17 cellular contexts compared by ENCODE assay signal in genomic region chr5:96031811-96032261, GRCh38.
DNase-seq lines count a peak whose midpoint lies in the region; ATAC-seq and TF ChIP-seq lines count a peak whose summit lies in the region.
"Had no signal": no experiment of that assay in that cellular context is flagged by ENCODE, and none has a peak within 500 bp of the region (broad histone marks: within the 10 kb centered on the region; RNA-seq: fewer than 3 reads in every experiment).

No MANE protein-coding gene starts in this region.

- no peak for TF ChIP-seq EP300 in upper lobe of left lung (IDR thresholded peaks at IDR 0.05)

- no peaks in the 10 kb centered on the region for H3K36me3 ChIP-seq in upper lobe of left lung
- H3K36me3 ChIP-seq: esophagus muscularis mucosa, lower lobe of right lung had no signal

- no peaks in the 10 kb centered on the region for H3K9me3 ChIP-seq in upper lobe of left lung
- H3K9me3 ChIP-seq: esophagus muscularis mucosa had no signal

- H3K9me3 Mint-ChIP-seq in stimulated activated naive B cell treated with anti-CD40 and anti-IgM and Interleukin-4, amounts not matched to agents 10 μg/mL and 1 μg/mL and 100 μg/mL, for 72 hours = no peaks in the 10 kb centered on the region
- H3K9me3 Mint-ChIP-seq: activated naive CD4-positive, alpha-beta T cell treated with anti-CD3 and anti-CD28 coated beads, Interleukin-2, amount 50 U/mL, for 24 hours had no signal

- no peaks in the 10 kb centered on the region for H3K36me3 Mint-ChIP-seq in stimulated activated naive B cell treated with anti-CD40 and anti-IgM and Interleukin-4, amounts not matched to agents 10 μg/mL and 1 μg/mL and 100 μg/mL, for 72 hours
- H3K36me3 Mint-ChIP-seq: activated naive CD4-positive, alpha-beta T cell treated with anti-CD3 and anti-CD28 coated beads, Interleukin-2, amount 50 U/mL, for 24 hours had no signal

- H3K4me3 ChIP-seq in fibroblast of pulmonary artery (replicated peaks; ENCODE audit: low read depth, low read length) (no peak overlapping the region), upper lobe of left lung (no peak overlapping the region)
- H3K4me3 ChIP-seq: esophagus muscularis mucosa, lower lobe of right lung had no signal

- ATAC-seq in stimulated activated naive B cell treated with anti-CD40 and anti-IgM and Interleukin-4, amounts not matched to agents 10 μg/mL and 1 μg/mL and 100 μg/mL, for 72 hours (replicated peaks) = no peak
- ATAC-seq in upper lobe of left lung (ENCODE audit: low FRiP score in 2 of 2) = no peak
- ATAC-seq: lower lobe of right lung had no signal

- DNase-seq in 8988T (peak; percentile 8), HCEC 1CT (peak; percentile 93), T1000 (lab: John Stamatoyannopoulos, UW) (peak; percentile 52), fibroblast of pulmonary artery (ENCODE audit: low read depth) (peak; percentile 34), occipital lobe (lab: John Stamatoyannopoulos, UW) (no peak), cardiac septum (ENCODE audit: low spot score) (no peak), upper lobe of left lung (no peak)
- no peak for DNase-seq in stimulated activated naive B cell treated with anti-CD40 and anti-IgM and Interleukin-4, amounts not matched to agents 10 μg/mL and 1 μg/mL and 100 μg/mL, for 72 hours
- DNase-seq: ACHN; activated CD4-positive, CD25-positive, alpha-beta regulatory T cell treated with anti-CD3 and anti-CD28 coated beads, Interleukin-2, amount 50 U/mL, for 72 hours; activated CD8-positive, alpha-beta memory T cell treated with anti-CD3 and anti-CD28 coated beads, Interleukin-2, amount 50 U/mL, for 48 hours; lower lobe of right lung; NCI-H2029; NCI-H526 had no signal

- H3K27me3 Mint-ChIP-seq in stimulated activated naive B cell treated with anti-CD40 and anti-IgM and Interleukin-4, amounts not matched to agents 10 μg/mL and 1 μg/mL and 100 μg/mL, for 72 hours = peaks cover 0 to 4% of the 10 kb centered on the region in 2 donors
- H3K27me3 Mint-ChIP-seq: activated naive CD4-positive, alpha-beta T cell treated with anti-CD3 and anti-CD28 coated beads, Interleukin-2, amount 50 U/mL, for 24 hours had no signal

- H3K27ac ChIP-seq in upper lobe of left lung = no peak overlapping the region
- H3K27ac ChIP-seq: esophagus muscularis mucosa, lower lobe of right lung had no signal

- H3K27me3 ChIP-seq in upper lobe of left lung = no peaks in the 10 kb centered on the region
- H3K27me3 ChIP-seq: esophagus muscularis mucosa had no signal

- H3K27ac Mint-ChIP-seq in stimulated activated naive B cell treated with anti-CD40 and anti-IgM and Interleukin-4, amounts not matched to agents 10 μg/mL and 1 μg/mL and 100 μg/mL, for 72 hours = no peak overlapping the region
- H3K27ac Mint-ChIP-seq: activated naive CD4-positive, alpha-beta T cell treated with anti-CD3 and anti-CD28 coated beads, Interleukin-2, amount 50 U/mL, for 24 hours; nephron had no signal

- no peak overlapping the region for H3K4me3 Mint-ChIP-seq in stimulated activated naive B cell treated with anti-CD40 and anti-IgM and Interleukin-4, amounts not matched to agents 10 μg/mL and 1 μg/mL and 100 μg/mL, for 72 hours
- H3K4me3 Mint-ChIP-seq: activated naive CD4-positive, alpha-beta T cell treated with anti-CD3 and anti-CD28 coated beads, Interleukin-2, amount 50 U/mL, for 24 hours; nephron had no signal

- TF ChIP-seq POLR2A in upper lobe of left lung (IDR thresholded peaks at IDR 0.05) = no peak

- H3K4me1 ChIP-seq in upper lobe of left lung = no peaks in the 10 kb centered on the region
- H3K4me1 ChIP-seq: lower lobe of right lung had no signal

- no peaks in the 10 kb centered on the region for H3K4me1 Mint-ChIP-seq in stimulated activated naive B cell treated with anti-CD40 and anti-IgM and Interleukin-4, amounts not matched to agents 10 μg/mL and 1 μg/mL and 100 μg/mL, for 72 hours
- H3K4me1 Mint-ChIP-seq: activated naive CD4-positive, alpha-beta T cell treated with anti-CD3 and anti-CD28 coated beads, Interleukin-2, amount 50 U/mL, for 24 hours; nephron had no signal

- intact Hi-C loops in cardiac septum (cut with DNase I) = no loop called here

- 88 to 100% methylated on average over 1 of the region's 1 CpG for WGBS in upper lobe of left lung, 2 donors

- TF ChIP-seq CTCF in fibroblast of pulmonary artery (IDR thresholded peaks at IDR 0.05; ENCODE audit: low read length, missing control alignments) (no peak), upper lobe of left lung (IDR thresholded peaks at IDR 0.05) (no peak)

Comparison
In these comparisons a context has a peak if more than half of its experiments do, and no peak if none do; other contexts are left out.
1. DNase-seq: peak in 8988T (single experiment), HCEC 1CT (single experiment), T1000 (single experiment) and fibroblast of pulmonary artery (single experiment); none in stimulated activated naive B cell treated with anti-CD40 and anti-IgM and Interleukin-4, amounts not matched to agents 10 μg/mL and 1 μg/mL and 100 μg/mL, for 72 hours (single experiment), occipital lobe (single experiment), cardiac septum (single experiment) and upper lobe of left lung (0 of 2).